ENCODE assay signal across 8 cellular contexts in genomic region chr2:37323176-37323575, GRCh38. TPM values are rescaled to one million over a fixed set of nuclear protein-coding genes. Genes with fewer than 3 reads are reported as not detected.
A peak's percentile ranks its signal among the peaks of the same experiment; 100 is the strongest.
DNase-seq lines count a peak whose midpoint lies in the region; ATAC-seq and TF ChIP-seq lines count a peak whose summit lies in the region.

No MANE protein-coding gene starts in this region.

- H3K36me3 ChIP-seq in PC-9 (ENCODE audit: low read depth): no peaks in the 10 kb centered on the region; the same call in 1 of the 2 replicates

- H3K27ac Mint-ChIP-seq in endothelial cell (ENCODE audit: unreplicated experiment): peak overlapping the region; percentile 96

- H3K79me2 ChIP-seq in PC-9 (ENCODE audit: low read depth): peaks cover 49% of the 10 kb centered on the region

- intact Hi-C loops in PC-9 (cut with micrococcal nuclease; ENCODE audit: unreplicated experiment): no loop called here

- DNase-seq in EH (ENCODE audit: low read depth): peak; percentile 14
- DNase-seq in PC-9: no peak
- no peak for DNase-seq in endothelial cell (ENCODE audit: low spot score)
- peak; percentile 39 for DNase-seq in pons (ENCODE audit: low spot score)
- DNase-seq in amniotic stem cell (lab: John Stamatoyannopoulos, UW): no peak

- H3K4me1 ChIP-seq in PC-9 (replicated peaks; ENCODE audit: insufficient read depth): peaks cover 25% of the 10 kb centered on the region

- H3K36me3 Mint-ChIP-seq in endothelial cell (ENCODE audit: low read depth, unreplicated experiment): no peaks in the 10 kb centered on the region

- ATAC-seq in HG02884 (IDR thresholded peaks at IDR 0.05; ENCODE audit: unreplicated experiment): no peak
- no peak for ATAC-seq in HG03457 (IDR thresholded peaks at IDR 0.05; ENCODE audit: unreplicated experiment)
- no peak for ATAC-seq in HG03432 (IDR thresholded peaks at IDR 0.05; ENCODE audit: unreplicated experiment)

- peaks cover 37% of the 10 kb centered on the region for H3K4me1 Mint-ChIP-seq in endothelial cell (ENCODE audit: unreplicated experiment)

- H3K27me3 Mint-ChIP-seq in endothelial cell (ENCODE audit: unreplicated experiment): peaks cover 5% of the 10 kb centered on the region

- H3K9me3 Mint-ChIP-seq in endothelial cell (ENCODE audit: unreplicated experiment): no peaks in the 10 kb centered on the region

- H4K20me1 ChIP-seq in PC-9 (ENCODE audit: insufficient read depth): no peaks in the 10 kb centered on the region

- H3K4me2 ChIP-seq in PC-9: peak overlapping the region; percentile 84

- peak overlapping the region; percentile 96 for H2AFZ ChIP-seq in PC-9

- peaks cover 11% of the 10 kb centered on the region; the same call in 1 of the 2 replicates for H3F3A ChIP-seq in PC-9 (ENCODE audit: insufficient read depth, low read depth)

- no TSS peak for BruUV-seq in PC-9 (replicated peaks; lab: Mats Ljungman, UMichigan)

- no peaks in the 10 kb centered on the region for H3K9me2 ChIP-seq in PC-9 (ENCODE audit: insufficient read depth)

- POLR2A ChIA-PET in PC-9 (lab: Charles Lee; ENCODE audit: unreplicated experiment): interaction anchor here (0.6 kb wide), 1 partner anchor 785 kb away, joined by 3 read pairs; no protein-coding TSS in a partner anchor

- TF ChIP-seq CTCF in PC-9 (conservative IDR thresholded peaks at IDR 0.05): no peak
- TF ChIP-seq CTCF in endothelial cell (IDR thresholded peaks at IDR 0.05; ENCODE audit: unreplicated experiment): no peak

- no peak overlapping the region for H3K27ac ChIP-seq in PC-9

- H3K4me3 ChIP-seq in PC-9: peak overlapping the region; percentile 65

- no peaks in the 10 kb centered on the region for H3K9me3 ChIP-seq in PC-9 (ENCODE audit: insufficient read depth, low read depth)

- CTCF ChIA-PET in PC-9 (lab: Charles Lee): interaction anchor here (0.6 kb wide), 2 partner anchors 73 to 565 kb away, joined by 4 to 9 read pairs; no protein-coding TSS in a partner anchor

- H3K27me3 ChIP-seq in PC-9 (ENCODE audit: insufficient read depth, low read depth): no peaks in the 10 kb centered on the region

- H3K4me3 Mint-ChIP-seq in endothelial cell (ENCODE audit: unreplicated experiment): peak overlapping the region; percentile 91

RNA-seq across cellular contexts. Expression of gene PRKD3, which starts 1.5 kb away (rescaled TPM):
- total RNA-seq in PC-9 (2021) (27.1 and 27.5 TPM in 2 replicates), endothelial cell (ENCODE audit: unreplicated experiment) (71.3 TPM)

RNA-seq across cellular contexts. Expression of gene QPCT, which starts 21.3 kb away (rescaled TPM):
- 2.6 and 3.0 TPM in 2 replicates for total RNA-seq in PC-9 (2021)
- 50.6 TPM for total RNA-seq in endothelial cell (ENCODE audit: unreplicated experiment)

Comparison
In these comparisons a context has a peak if more than half of its experiments do, and no peak if none do; other contexts are left out.
1. DNase-seq: peak in EH (single experiment) and pons (single experiment); none in PC-9 (0 of 2), endothelial cell (single experiment) and amniotic stem cell (single experiment).
2. RNA of gene QPCT, which starts 21.3 kb away (total RNA-seq): 50.6 TPM in endothelial cell (single experiment); 2.6 to 3.0 TPM in PC-9; every median in the first group is over 10 times any median in the second.